ENCODE assay signal across 29 cellular contexts in genomic region chr2:692349-692748, GRCh38.
"Had no signal": no experiment of that assay in that cellular context is flagged by ENCODE, and none has a peak within 500 bp of the region (broad histone marks: within the 10 kb centered on the region; RNA-seq: fewer than 3 reads in every experiment).

No MANE protein-coding gene starts in this region.

- H3K4me3 Mint-ChIP-seq: activated naive CD4-positive, alpha-beta T cell treated with anti-CD3 and anti-CD28 coated beads, Interleukin-2, amount 10 ng/mL, durations not matched to agents 7 days and 5 days; activated naive CD8-positive, alpha-beta T cell treated with anti-CD3 and anti-CD28 coated beads, Interleukin-2, amount 10 ng/mL, durations not matched to agents 7 days and 5 days; activated T-helper 1 cell treated with anti-CD3 and anti-CD28 coated beads, Interleukin-12 subunit alpha, Interleukin-12 subunit beta, Interleukin-2, Interleukin-4 antibody, amounts not matched to agents 30 ng/mL and 10 ng/mL and 1 ng/mL, durations not matched to agents 14 hours and 24 hours and 36 hours; natural killer cell treated with Interleukin-12 subunit alpha and Interleukin-12 subunit beta and Interleukin-15 and Interleukin-18, amount 100 ng/mL, for 72 hours; stimulated activated effector memory CD8-positive, alpha-beta T cell treated with anti-CD3 and anti-CD28 coated beads, Interleukin-12 subunit alpha, Interleukin-12 subunit beta, amount 100 ng/mL, for 72 hours; T-helper 1 cell treated with Interleukin-12 subunit alpha and Interleukin-12 subunit beta and Interleukin-4 antibody, amounts not matched to agents 30 μg/mL and 1 μg/mL, for 36 hours had no signal

- H3K36me3 ChIP-seq: esophagus squamous epithelium, heart right ventricle, left lung, lower lobe of right lung, neutrophil, sigmoid colon, suprapubic skin, tibial nerve had no signal

- DNase-seq: activated CD4-positive, alpha-beta T cell treated with anti-CD3 and anti-CD28 coated beads for 4 hours; activated CD4-positive, alpha-beta T cell treated with anti-CD3 and anti-CD28 coated beads, Interleukin-2, amount 50 U/mL, for 48 hours; activated CD8-positive, alpha-beta memory T cell treated with anti-CD3 and anti-CD28 coated beads for 24 hours; activated effector memory CD4-positive, alpha-beta T cell treated with anti-CD3 and anti-CD28 coated beads, Interleukin-2, amount 50 U/mL, for 16 hours; activated naive CD4-positive, alpha-beta T cell treated with anti-CD3 and anti-CD28 coated beads, Interleukin-2, amount 10 ng/mL, durations not matched to agents 7 days and 5 days; activated naive CD8-positive, alpha-beta T cell treated with anti-CD3 and anti-CD28 coated beads, Interleukin-2, amount 10 ng/mL, durations not matched to agents 7 days and 5 days; activated T-cell treated with anti-CD3 and anti-CD28 coated beads, Interleukin-2, amount 50 U/mL, for 1 hour; dermis blood vessel endothelial cell; effector CD4-positive, alpha-beta T cell; esophagus squamous epithelium; foreskin melanocyte; heart right ventricle; lower lobe of right lung; mesenchymal stem cell; sigmoid colon; small intestine; stimulated activated CD4-positive, alpha-beta T cell treated with anti-CD3 and anti-CD28 coated beads, Interleukin-4, amount 100 ng/mL, for 24 hours; SW 1271; T-helper 9 cell had no signal

- H3K27me3 Mint-ChIP-seq: progenitor cell of endocrine pancreas had no signal

- H3K4me1 Mint-ChIP-seq: activated naive CD4-positive, alpha-beta T cell treated with anti-CD3 and anti-CD28 coated beads, Interleukin-2, amount 10 ng/mL, durations not matched to agents 7 days and 5 days; activated naive CD8-positive, alpha-beta T cell treated with anti-CD3 and anti-CD28 coated beads, Interleukin-2, amount 10 ng/mL, durations not matched to agents 7 days and 5 days had no signal

- H3K27ac Mint-ChIP-seq: activated naive CD4-positive, alpha-beta T cell treated with anti-CD3 and anti-CD28 coated beads, Interleukin-2, amount 10 ng/mL, durations not matched to agents 7 days and 5 days; activated naive CD8-positive, alpha-beta T cell treated with anti-CD3 and anti-CD28 coated beads, Interleukin-2, amount 10 ng/mL, durations not matched to agents 7 days and 5 days; natural killer cell treated with Interleukin-12 subunit alpha and Interleukin-12 subunit beta and Interleukin-15 and Interleukin-18, amount 100 ng/mL, for 72 hours; progenitor cell of endocrine pancreas; stimulated activated effector memory CD8-positive, alpha-beta T cell treated with anti-CD3 and anti-CD28 coated beads, Interleukin-12 subunit alpha, Interleukin-12 subunit beta, amount 100 ng/mL, for 72 hours; T-helper 1 cell treated with Interleukin-12 subunit alpha and Interleukin-12 subunit beta and Interleukin-4 antibody, amounts not matched to agents 30 μg/mL and 1 μg/mL, for 36 hours had no signal

- H3K9me3 ChIP-seq: esophagus squamous epithelium, heart right ventricle, left lung, lower lobe of right lung, neutrophil, sigmoid colon, suprapubic skin, tibial nerve had no signal

- ATAC-seq: left lung; natural killer cell treated with Interleukin-12 subunit alpha and Interleukin-12 subunit beta and Interleukin-15 and Interleukin-18, amount 100 ng/mL, for 72 hours; stimulated activated effector memory CD8-positive, alpha-beta T cell treated with anti-CD3 and anti-CD28 coated beads, Interleukin-12 subunit alpha, Interleukin-12 subunit beta, amount 100 ng/mL, for 72 hours had no signal

- H3K4me1 ChIP-seq: sigmoid colon had no signal

- H3K27ac ChIP-seq: esophagus squamous epithelium, heart right ventricle, left lung, lower lobe of right lung, neutrophil, sigmoid colon, suprapubic skin, tibial nerve, VCaP had no signal

- H3K27me3 ChIP-seq: left lung, sigmoid colon, suprapubic skin, tibial nerve had no signal

- H3K4me3 ChIP-seq: esophagus squamous epithelium, heart right ventricle, left lung, lower lobe of right lung, sigmoid colon, suprapubic skin, tibial nerve had no signal

- H3K36me3 Mint-ChIP-seq: activated naive CD4-positive, alpha-beta T cell treated with anti-CD3 and anti-CD28 coated beads, Interleukin-2, amount 10 ng/mL, durations not matched to agents 7 days and 5 days; activated naive CD8-positive, alpha-beta T cell treated with anti-CD3 and anti-CD28 coated beads, Interleukin-2, amount 10 ng/mL, durations not matched to agents 7 days and 5 days; natural killer cell treated with Interleukin-12 subunit alpha and Interleukin-12 subunit beta and Interleukin-15 and Interleukin-18, amount 100 ng/mL, for 72 hours; stimulated activated effector memory CD8-positive, alpha-beta T cell treated with anti-CD3 and anti-CD28 coated beads, Interleukin-12 subunit alpha, Interleukin-12 subunit beta, amount 100 ng/mL, for 72 hours had no signal

- H3K9me3 Mint-ChIP-seq: activated naive CD4-positive, alpha-beta T cell treated with anti-CD3 and anti-CD28 coated beads, Interleukin-2, amount 10 ng/mL, durations not matched to agents 7 days and 5 days; activated T-helper 1 cell treated with anti-CD3 and anti-CD28 coated beads, Interleukin-12 subunit alpha, Interleukin-12 subunit beta, Interleukin-2, Interleukin-4 antibody, amounts not matched to agents 30 ng/mL and 10 ng/mL and 1 ng/mL, durations not matched to agents 14 hours and 24 hours and 36 hours; stimulated activated effector memory CD8-positive, alpha-beta T cell treated with anti-CD3 and anti-CD28 coated beads, Interleukin-12 subunit alpha, Interleukin-12 subunit beta, amount 100 ng/mL, for 72 hours; T-helper 1 cell treated with Interleukin-12 subunit alpha and Interleukin-12 subunit beta and Interleukin-4 antibody, amounts not matched to agents 30 μg/mL and 1 μg/mL, for 36 hours had no signal
